Comparison of ENCODE assay signal across 2 cellular contexts in the genomic region with DNA sequence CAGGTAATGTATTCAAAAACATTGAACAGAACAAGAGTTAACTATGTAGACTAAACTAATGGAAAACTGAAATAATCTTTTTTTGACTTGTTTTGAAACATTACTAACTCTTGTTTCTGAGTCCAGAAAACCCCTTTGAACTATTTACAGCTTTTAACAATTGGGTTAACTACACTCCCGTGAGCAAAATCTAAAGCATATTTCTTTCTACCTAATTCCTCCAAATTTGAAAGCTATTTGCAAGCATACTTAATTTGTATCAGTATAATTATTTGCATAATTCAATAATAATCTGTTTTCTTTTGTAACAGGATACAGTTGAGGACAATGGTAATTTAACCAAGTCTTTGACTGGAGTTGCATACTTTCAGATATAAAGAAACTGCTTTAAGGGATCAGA.
TF ChIP-seq lines count a peak whose summit lies in the region.

No MANE protein-coding gene starts in this region.

TF ChIP-seq in HEK293, 187 proteins besides CTCF, POLR2A, EP300 and RAD21:
- TF ChIP-seq SETDB1 (IDR thresholded peaks at IDR 0.05; ENCODE audit: insufficient read length, low read length), result peak; percentile 70
- no peak for TF ChIP-seq ZNF624 (tag by site-specific recombination; IDR thresholded peaks at IDR 0.05)
- no peak for TF ChIP-seq ZEB2 (tag by site-specific recombination; IDR thresholded peaks at IDR 0.05)
- no peak for TF ChIP-seq ZNF777 (tag by site-specific recombination; IDR thresholded peaks at IDR 0.05; ENCODE audit: borderline replicate concordance)
TF ChIP-seq in HEK293: peak in this region for 1.

TF ChIP-seq in endothelial cell of umbilical vein, 7 proteins besides CTCF, POLR2A, EP300 and RAD21:
- TF ChIP-seq MYC (IDR thresholded peaks at IDR 0.05; ENCODE audit: low read depth, low read length) (no peak), JUN (IDR thresholded peaks at IDR 0.05; ENCODE audit: borderline replicate concordance, insufficient read depth, insufficient read length, low read depth) (no peak), GATA2 (IDR thresholded peaks at IDR 0.05; ENCODE audit: insufficient read depth, insufficient read length, low read depth, low read length) (no peak), FOS (IDR thresholded peaks at IDR 0.05; ENCODE audit: borderline replicate concordance, insufficient read depth, low read length) (no peak), POLR2AphosphoS5 (IDR thresholded peaks at IDR 0.05; ENCODE audit: insufficient read depth, low read depth, low read length) (no peak), EZH2 (IDR thresholded peaks at IDR 0.05; ENCODE audit: borderline replicate concordance, low read depth, low read length, severe bottlenecking) (no peak)
- TF ChIP-seq, protein P1, sequence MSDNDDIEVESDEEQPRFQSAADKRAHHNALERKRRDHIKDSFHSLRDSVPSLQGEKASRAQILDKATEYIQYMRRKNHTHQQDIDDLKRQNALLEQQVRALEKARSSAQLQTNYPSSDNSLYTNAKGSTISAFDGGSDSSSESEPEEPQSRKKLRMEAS (IDR thresholded peaks at IDR 0.05; ENCODE audit: insufficient read depth, insufficient read length), result no peak
